In genomic region chr10:30413996-30414576, GRCh38 we compare ENCODE assay signal across 1 cellular context.
TF ChIP-seq lines count a peak whose summit lies in the region.

No MANE protein-coding gene starts in this region.

TF ChIP-seq in HepG2, 621 proteins besides CTCF, POLR2A, EP300 and RAD21 (continued from another document and continues in another):
- TF ChIP-seq ZNF512B (CRISPR knock-in tag; IDR thresholded peaks at IDR 0.05; ENCODE audit: borderline replicate concordance) (no peak), ZNF275 (CRISPR knock-in tag; IDR thresholded peaks at IDR 0.05; ENCODE audit: borderline replicate concordance) (no peak), ZNF619 (CRISPR knock-in tag; IDR thresholded peaks at IDR 0.05) (no peak), CEBPG (CRISPR knock-in tag; IDR thresholded peaks at IDR 0.05) (peak; percentile 96), ZNF225 (CRISPR knock-in tag; IDR thresholded peaks at IDR 0.05) (no peak), TEAD2 (CRISPR knock-in tag; IDR thresholded peaks at IDR 0.05) (no peak), E2F5 (CRISPR knock-in tag; conservative IDR thresholded peaks at IDR 0.05) (no peak), ELF1 (CRISPR knock-in tag; IDR thresholded peaks at IDR 0.05) (no peak), IKZF1 (IDR thresholded peaks at IDR 0.05) (no peak), CSRNP1 (CRISPR knock-in tag; IDR thresholded peaks at IDR 0.05) (no peak), CEBPZ (IDR thresholded peaks at IDR 0.05; ENCODE audit: low read length) (no peak), MYNN (CRISPR knock-in tag; IDR thresholded peaks at IDR 0.05; ENCODE audit: low read depth) (no peak), SMYD3 (CRISPR knock-in tag; IDR thresholded peaks at IDR 0.05) (no peak), ZNF512 (CRISPR knock-in tag; IDR thresholded peaks at IDR 0.05) (no peak), ZSCAN9 (CRISPR knock-in tag; IDR thresholded peaks at IDR 0.05; ENCODE audit: borderline replicate concordance) (no peak), GPN1 (CRISPR knock-in tag; IDR thresholded peaks at IDR 0.05; ENCODE audit: borderline replicate concordance) (no peak), PAF1 (CRISPR knock-in tag; IDR thresholded peaks at IDR 0.05) (no peak), SAFB2 (CRISPR knock-in tag; IDR thresholded peaks at IDR 0.05; ENCODE audit: borderline replicate concordance, low read depth) (no peak), GLMP (CRISPR knock-in tag; IDR thresholded peaks at IDR 0.05; ENCODE audit: borderline replicate concordance) (no peak), POLR2G (IDR thresholded peaks at IDR 0.05; ENCODE audit: low read depth, low read length) (no peak), ZBTB40 (IDR thresholded peaks at IDR 0.05) (no peak), ZBTB40 (CRISPR knock-in tag; IDR thresholded peaks at IDR 0.05) (no peak), NKX3-1 (CRISPR knock-in tag; IDR thresholded peaks at IDR 0.05) (no peak), TGIF2 (CRISPR knock-in tag; IDR thresholded peaks at IDR 0.05) (peak; percentile 40; the same call in 1 of the 2 replicates), ARID3A (IDR thresholded peaks at IDR 0.05; ENCODE audit: low read depth, low read length) (peak; percentile 69), MED1 (CRISPR knock-in tag; IDR thresholded peaks at IDR 0.05) (0 out of 2 replicates have a peak, but pooled peaks have one; percentile 40), IRF1 (CRISPR knock-in tag; IDR thresholded peaks at IDR 0.05; ENCODE audit: low read depth) (no peak), RBM39 (IDR thresholded peaks at IDR 0.05; ENCODE audit: low read depth, low read length, poor library complexity, severe bottlenecking) (no peak)
